Comparison of ENCODE assay signal across 23 cellular contexts in the genomic region with DNA sequence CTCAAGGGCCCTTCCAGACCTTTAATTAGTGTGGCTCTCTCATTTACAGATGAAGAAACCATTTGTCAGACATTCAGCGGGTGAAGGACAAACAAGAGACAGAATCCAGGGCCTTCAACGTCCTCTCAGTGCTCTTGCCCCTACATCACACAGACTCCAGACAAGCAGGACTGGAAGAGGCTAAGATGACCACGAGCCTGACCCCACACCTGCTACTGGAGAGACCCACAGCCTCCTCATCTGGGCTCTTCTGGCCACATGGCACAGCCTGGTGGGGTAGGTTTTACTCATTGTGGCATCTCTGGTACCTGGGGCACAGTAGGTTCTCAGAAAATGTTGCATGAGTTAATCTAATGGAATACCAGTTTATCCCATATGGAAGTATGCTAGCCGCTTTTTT.
DNase-seq lines count a peak whose midpoint lies in the region; ATAC-seq and TF ChIP-seq lines count a peak whose summit lies in the region.
"Had no signal": no experiment of that assay in that cellular context is flagged by ENCODE, and none has a peak within 500 bp of the region (broad histone marks: within the 10 kb centered on the region; RNA-seq: fewer than 3 reads in every experiment).

No MANE protein-coding gene starts in this region.

- 76 to 81% methylated on average over 4 of the region's 4 CpGs for WGBS in heart right ventricle, 2 donors

- peak overlapping the region; percentile 75 for H3K27ac Mint-ChIP-seq in type B pancreatic cell
- H3K27ac Mint-ChIP-seq: B cell; endodermal cell; mesothelial cell of epicardium; natural killer cell treated with Interleukin-12 subunit alpha and Interleukin-12 subunit beta and Interleukin-15 and Interleukin-18, amount 100 ng/mL, for 72 hours; stimulated activated naive CD8-positive, alpha-beta T cell treated with anti-CD3 and anti-CD28 coated beads, Interleukin-15, Interleukin-2, amounts not matched to agents 100 ng/mL and 50 ng/mL, for 24 hours had no signal

- no peak for TF ChIP-seq CTCF in heart right ventricle (IDR thresholded peaks at IDR 0.05)
- no peak for TF ChIP-seq CTCF in type B pancreatic cell (conservative IDR thresholded peaks at IDR 0.05)

- DNase-seq in heart right ventricle (no peak), Right ventricle myocardium superior (no peak), epithelial cell of prostate (ENCODE audit: low read depth, low spot score) (no peak), myocyte (ENCODE audit: low read depth) (peak; percentile 68), type B pancreatic cell (ENCODE audit: extremely low spot score, unreplicated experiment) (no peak), HK-2 (ENCODE audit: unreplicated experiment) (no peak), foreskin melanocyte (no peak)
- DNase-seq: activated CD4-positive, alpha-beta T cell treated with anti-CD3 and anti-CD28 coated beads for 48 hours; activated naive CD4-positive, alpha-beta T cell treated with Interleukin-2 at 50 U/mL for 16 hours; activated T-cell treated with anti-CD3 and anti-CD28 coated beads, Interleukin-2, amount 50 U/mL, for 4 hours; amniotic stem cell; DND-41; Karpas-422; NCI-H2171 treated with DMSO at 0.1 percent for 48 hours; NCI-H526 had no signal

- H3K4me1 Mint-ChIP-seq in type B pancreatic cell (ENCODE audit: unreplicated experiment): peaks cover 4% of the 10 kb centered on the region
- H3K4me1 Mint-ChIP-seq: B cell, endodermal cell had no signal

- no peak overlapping the region for H3K4me3 ChIP-seq in heart right ventricle
- H3K4me3 ChIP-seq: coronary artery had no signal

- ATAC-seq in heart right ventricle: peak in 2 of 8 donors; percentile 4 to 7
- ATAC-seq in Right ventricle myocardium superior (ENCODE audit: poor library complexity): no peak
- no peak for ATAC-seq in GM21423 (IDR thresholded peaks at IDR 0.05; ENCODE audit: unreplicated experiment)
- ATAC-seq: activated T-cell treated with anti-CD3 and anti-CD28 coated beads, Interleukin-2, amount 50 U/mL, for 4 hours; natural killer cell treated with Interleukin-12 subunit alpha and Interleukin-12 subunit beta and Interleukin-15 and Interleukin-18, amount 100 ng/mL, for 72 hours had no signal

- peak overlapping the region in 6 of 10 donors; percentile 9 to 61 (median 41) for H3K27ac ChIP-seq in heart right ventricle
- H3K27ac ChIP-seq in epithelial cell of prostate: peak overlapping the region; percentile 90
- H3K27ac ChIP-seq: VCaP had no signal

- H3K36me3 ChIP-seq in heart right ventricle: no peaks in the 10 kb centered on the region

- peaks cover 0 to 18% (median 4%) of the 10 kb centered on the region in 9 donors for H3K4me1 ChIP-seq in heart right ventricle

- no peaks in the 10 kb centered on the region for H3K27me3 ChIP-seq in heart right ventricle

- no peak overlapping the region for H3K4me3 Mint-ChIP-seq in type B pancreatic cell
- H3K4me3 Mint-ChIP-seq: activated T-cell treated with anti-CD3 and anti-CD28 coated beads, Interleukin-2, amount 50 U/mL, for 4 hours; B cell; endodermal cell; mesothelial cell of epicardium; natural killer cell treated with Interleukin-12 subunit alpha and Interleukin-12 subunit beta and Interleukin-15 and Interleukin-18, amount 100 ng/mL, for 72 hours; stimulated activated naive CD8-positive, alpha-beta T cell treated with anti-CD3 and anti-CD28 coated beads, Interleukin-15, Interleukin-2, amounts not matched to agents 100 ng/mL and 50 ng/mL, for 24 hours had no signal

- H3K27me3 Mint-ChIP-seq in type B pancreatic cell: no peaks in the 10 kb centered on the region
- H3K27me3 Mint-ChIP-seq: natural killer cell treated with Interleukin-12 subunit alpha and Interleukin-12 subunit beta and Interleukin-15 and Interleukin-18, amount 100 ng/mL, for 72 hours; stimulated activated naive CD8-positive, alpha-beta T cell treated with anti-CD3 and anti-CD28 coated beads, Interleukin-15, Interleukin-2, amounts not matched to agents 100 ng/mL and 50 ng/mL, for 24 hours had no signal

- intact Hi-C loops in heart right ventricle (cut with DNase I): loop anchor here in 1 of 10 donors (5.0 kb wide), 1 partner anchor 43 kb away; no protein-coding TSS in a partner anchor
- intact Hi-C loops in Right ventricle myocardium superior (cut with DNase I): no loop called here

- H3K9me3 Mint-ChIP-seq in type B pancreatic cell: no peaks in the 10 kb centered on the region
- H3K9me3 Mint-ChIP-seq: activated T-cell treated with anti-CD3 and anti-CD28 coated beads, Interleukin-2, amount 50 U/mL, for 4 hours; mesothelial cell of epicardium; natural killer cell treated with Interleukin-12 subunit alpha and Interleukin-12 subunit beta and Interleukin-15 and Interleukin-18, amount 100 ng/mL, for 72 hours; stimulated activated naive CD8-positive, alpha-beta T cell treated with anti-CD3 and anti-CD28 coated beads, Interleukin-15, Interleukin-2, amounts not matched to agents 100 ng/mL and 50 ng/mL, for 24 hours had no signal

- H3K9me3 ChIP-seq in heart right ventricle: no peaks in the 10 kb centered on the region

- no peaks in the 10 kb centered on the region for H3K36me3 Mint-ChIP-seq in type B pancreatic cell
- H3K36me3 Mint-ChIP-seq: mesothelial cell of epicardium had no signal
